Comparison of ENCODE assay signal across 11 cellular contexts in the genomic region with DNA sequence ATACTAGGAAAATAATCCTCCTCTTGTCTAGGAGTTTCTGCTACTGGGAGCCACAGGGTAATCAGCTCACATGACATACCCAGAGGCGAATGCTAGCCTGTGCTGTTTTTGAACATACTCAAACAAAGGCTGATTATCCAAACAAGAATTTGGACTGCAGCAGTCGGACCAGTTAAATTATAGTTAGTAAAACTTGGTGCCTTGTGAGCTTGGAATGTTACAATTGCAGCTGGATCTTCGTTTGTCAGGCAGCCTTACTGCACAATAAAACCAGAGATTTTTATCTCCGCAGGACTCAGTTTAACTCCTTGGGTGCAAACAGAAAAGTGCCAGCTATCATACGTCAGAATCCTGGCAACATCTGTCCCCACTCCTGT.
DNase-seq lines count a peak whose midpoint lies in the region; FAIRE-seq and TF ChIP-seq lines count a peak whose summit lies in the region.
"Had no signal": no experiment of that assay in that cellular context is flagged by ENCODE, and none has a peak within 500 bp of the region (broad histone marks: within the 10 kb centered on the region; RNA-seq: fewer than 3 reads in every experiment).

No MANE protein-coding gene starts in this region.

- no peaks in the 10 kb centered on the region for H3K27me3 ChIP-seq in prostate gland (replicated peaks; ENCODE audit: insufficient read depth)

- intact Hi-C loops in prostate gland (cut with DNase I) (no loop called here), kidney (cut with DNase I) (no loop called here)

- no peak overlapping the region for H3K9ac ChIP-seq in kidney (ENCODE audit: low read length in 2 of 2)

- no peak for FAIRE-seq in kidney (lab: Jason Lieb, UNC)

- 10% methylated on average over 5 of the region's 5 CpGs for WGBS in prostate gland

- no peak for TF ChIP-seq POLR2A in prostate gland (IDR thresholded peaks at IDR 0.05)

- TF ChIP-seq CTCF in VCaP (conservative IDR thresholded peaks at IDR 0.05) (no peak), prostate gland (IDR thresholded peaks at IDR 0.05) (no peak), kidney (IDR thresholded peaks at IDR 0.05; ENCODE audit: borderline replicate concordance, extremely low read depth, insufficient read depth) (no peak)

- H3K9me3 ChIP-seq in prostate gland (no peaks in the 10 kb centered on the region), kidney (ENCODE audit: control insufficient read depth in 1 of 2, low read length in 2 of 2) (no peaks in the 10 kb centered on the region)

- H3K4me3 ChIP-seq in prostate gland (no peak overlapping the region), kidney (ENCODE audit: low read length in 2 of 2) (no peak overlapping the region)

- peaks cover 2% of the 10 kb centered on the region for H3K4me1 ChIP-seq in prostate gland (replicated peaks)
- H3K4me1 ChIP-seq in kidney (ENCODE audit: control insufficient read depth in 1 of 2, insufficient read depth in 1 of 2, low read depth in 1 of 2, low read length in 2 of 2), result peaks cover 11 to 18% of the 10 kb centered on the region in 2 donors

- H3K27ac ChIP-seq in VCaP, result peak overlapping the region; percentile 82
- peak overlapping the region; percentile 1 to 65 for H3K27ac ChIP-seq in prostate gland
- H3K27ac ChIP-seq in kidney (ENCODE audit: low read depth in 2 of 2, low read length in 2 of 2), result peak overlapping the region in 1 of 2 donors; percentile 27

- DNase-seq in GM03348 (ENCODE audit: low spot score) (peak; percentile 14), globus pallidus (ENCODE audit: low spot score) (peak; percentile 80), prostate gland (ENCODE audit: low spot score) (peak; percentile 68), NCI-H2171 (lab: John Stamatoyannopoulos, UW) (no peak), kidney (no peak), mesenteric fat pad (ENCODE audit: low spot score) (no peak)
- no peak for DNase-seq in activated naive CD4-positive, alpha-beta T cell (lab: John Stamatoyannopoulos, UW)
- DNase-seq: activated naive CD8-positive, alpha-beta T cell treated with anti-CD3 and anti-CD28 coated beads, Interleukin-2, amount 10 ng/mL, durations not matched to agents 7 days and 5 days; naive thymus-derived CD8-positive, alpha-beta T cell; NCI-H1436 treated with DMSO at 0.1 percent for 48 hours had no signal

- H3K36me3 ChIP-seq in prostate gland (no peaks in the 10 kb centered on the region), kidney (ENCODE audit: control insufficient read depth in 1 of 2, insufficient read depth in 2 of 2, low read length in 2 of 2) (no peaks in the 10 kb centered on the region)

Comparison
In these comparisons a context has a peak if more than half of its experiments do, and no peak if none do; other contexts are left out.
1. DNase-seq: peak in GM03348 (single experiment), globus pallidus (single experiment) and prostate gland (single experiment); none in activated naive CD4-positive, alpha-beta T cell (0 of 4), NCI-H2171 (single experiment), kidney (single experiment) and mesenteric fat pad (single experiment).